In genomic region chr2:66938471-66938967, GRCh38 we compare ENCODE assay signal across 25 cellular contexts.
"Had no signal": no experiment of that assay in that cellular context is flagged by ENCODE, and none has a peak within 500 bp of the region (broad histone marks: within the 10 kb centered on the region; RNA-seq: fewer than 3 reads in every experiment).

No MANE protein-coding gene starts in this region.

- H3K4me3 ChIP-seq: coronary artery, gastroesophageal sphincter, heart left ventricle, hepatocyte, left lung, ovary, psoas muscle, skin epidermis, spleen, testis, tibial artery had no signal

- ATAC-seq: gastroesophageal sphincter; heart left ventricle; left cardiac atrium; left lung; naive thymus-derived CD8-positive, alpha-beta T cell; psoas muscle; right cardiac atrium; stimulated activated memory B cell treated with anti-CD40 and anti-IgM and Interleukin-4, amounts not matched to agents 10 μg/mL and 1 μg/mL and 100 μg/mL, for 72 hours; stimulated activated naive CD8-positive, alpha-beta T cell treated with anti-CD3 and anti-CD28 coated beads, Interleukin-15, Interleukin-2, amounts not matched to agents 100 U/mL and 50 U/mL, for 24 hours had no signal

- H3K36me3 ChIP-seq: gastroesophageal sphincter, heart left ventricle, left lung, ovary, spleen, tibial artery had no signal

- H3K9me3 Mint-ChIP-seq: type B pancreatic cell had no signal

- H3K27me3 ChIP-seq: gastroesophageal sphincter, hepatocyte, left lung, ovary, spleen, testis, tibial artery had no signal

- H3K4me1 ChIP-seq: gastroesophageal sphincter, heart left ventricle, left lung, psoas muscle, spleen, testis, tibial artery had no signal

- H3K4me1 Mint-ChIP-seq: naive thymus-derived CD8-positive, alpha-beta T cell; stimulated activated memory B cell treated with anti-CD40 and anti-IgM and Interleukin-4, amounts not matched to agents 10 μg/mL and 1 μg/mL and 100 μg/mL, for 72 hours had no signal

- H3K27ac Mint-ChIP-seq: naive thymus-derived CD8-positive, alpha-beta T cell; stimulated activated memory B cell treated with anti-CD40 and anti-IgM and Interleukin-4, amounts not matched to agents 10 μg/mL and 1 μg/mL and 100 μg/mL, for 72 hours; type B pancreatic cell had no signal

- H3K79me2 ChIP-seq: hepatocyte had no signal

- H3K27me3 Mint-ChIP-seq: stimulated activated memory B cell treated with anti-CD40 and anti-IgM and Interleukin-4, amounts not matched to agents 10 μg/mL and 1 μg/mL and 100 μg/mL, for 72 hours; type B pancreatic cell had no signal

- H3K9me3 ChIP-seq: gastroesophageal sphincter, left lung, ovary, psoas muscle, spleen, testis, tibial artery had no signal

- H2AFZ ChIP-seq: hepatocyte had no signal

- H3K36me3 Mint-ChIP-seq: naive thymus-derived CD8-positive, alpha-beta T cell; stimulated activated memory B cell treated with anti-CD40 and anti-IgM and Interleukin-4, amounts not matched to agents 10 μg/mL and 1 μg/mL and 100 μg/mL, for 72 hours had no signal

- H3K4me3 Mint-ChIP-seq: naive thymus-derived CD8-positive, alpha-beta T cell; stimulated activated memory B cell treated with anti-CD40 and anti-IgM and Interleukin-4, amounts not matched to agents 10 μg/mL and 1 μg/mL and 100 μg/mL, for 72 hours; type B pancreatic cell had no signal

- DNase-seq: dermis blood vessel endothelial cell; effector memory CD4-positive, alpha-beta T cell; foreskin fibroblast; heart left ventricle; left cardiac atrium; left lung; mesendoderm; naive thymus-derived CD8-positive, alpha-beta T cell; occipital lobe; ovary; posterior cingulate gyrus; psoas muscle; right cardiac atrium; spleen; stimulated activated CD4-positive, alpha-beta T cell treated with anti-CD3 and anti-CD28 coated beads, Interleukin-4, amount 100 ng/mL, for 4 hours; stimulated activated naive CD8-positive, alpha-beta T cell treated with anti-CD3 and anti-CD28 coated beads, Interleukin-15, Interleukin-2, amounts not matched to agents 100 U/mL and 50 U/mL, for 24 hours; substantia nigra; testis; tibial artery had no signal

- H3K27ac ChIP-seq: coronary artery, gastroesophageal sphincter, heart left ventricle, hepatocyte, left lung, ovary, psoas muscle, skin epidermis, testis, tibial artery had no signal

- H3K4me2 ChIP-seq: hepatocyte had no signal
